21 cellular contexts compared by ENCODE assay signal in the genomic region with DNA sequence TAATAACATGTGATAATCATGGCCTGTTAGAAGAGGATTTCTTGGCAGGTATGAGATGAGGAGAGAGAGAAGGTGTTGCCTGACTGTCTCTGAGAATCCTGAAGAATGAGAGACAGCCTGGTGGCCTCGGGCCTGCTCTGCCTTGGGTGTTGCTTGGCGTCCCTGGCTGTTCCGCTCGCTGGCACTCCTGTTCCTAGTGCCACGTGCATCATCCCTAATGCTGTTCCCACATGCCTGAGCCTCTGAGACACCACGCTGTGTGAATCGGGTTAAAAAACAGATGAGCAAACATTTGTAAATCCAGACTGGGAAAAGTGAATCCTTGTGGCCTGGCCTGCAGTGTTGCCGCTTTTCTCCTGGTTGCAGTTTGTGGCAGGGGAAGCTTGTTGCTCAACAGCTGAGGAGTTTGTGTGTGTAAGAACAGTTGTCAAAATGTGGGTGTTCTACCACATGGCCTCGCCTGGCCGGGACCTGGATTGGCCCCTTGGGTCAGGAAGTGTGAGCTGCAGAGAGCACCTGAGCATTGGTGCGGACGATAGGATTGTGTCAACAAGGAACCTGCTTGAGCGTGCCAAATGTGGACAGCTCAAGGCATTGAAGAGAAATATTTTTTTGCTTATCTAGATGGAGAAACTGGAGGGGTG. TPM values are rescaled to one million over a fixed set of nuclear protein-coding genes. Genes with fewer than 3 reads are reported as not detected.
DNase-seq lines count a peak whose midpoint lies in the region; ATAC-seq, FAIRE-seq and TF ChIP-seq lines count a peak whose summit lies in the region.
"Had no signal": no experiment of that assay in that cellular context is flagged by ENCODE, and none has a peak within 500 bp of the region (broad histone marks: within the 10 kb centered on the region; RNA-seq: fewer than 3 reads in every experiment).

No MANE protein-coding gene starts in this region.

- H3K9me3 ChIP-seq in kidney (ENCODE audit: control insufficient read depth in 1 of 2, low read length in 2 of 2) (no peaks in the 10 kb centered on the region), prostate gland (no peaks in the 10 kb centered on the region)
- H3K9me3 ChIP-seq: ascending aorta, psoas muscle, spleen, testis had no signal

- H3K4me1 ChIP-seq in kidney (ENCODE audit: control insufficient read depth in 1 of 2, insufficient read depth in 1 of 2, low read depth in 1 of 2, low read length in 2 of 2) (peaks cover 25 to 27% of the 10 kb centered on the region in 2 donors), prostate gland (replicated peaks) (peaks cover 5% of the 10 kb centered on the region)
- H3K4me1 ChIP-seq: ascending aorta, testis had no signal

- H3K4me3 ChIP-seq in bronchial epithelial cell (ENCODE audit: low read depth, low read length): no peak overlapping the region
- H3K4me3 ChIP-seq in kidney (ENCODE audit: low read length in 2 of 2): no peak overlapping the region
- no peak overlapping the region for H3K4me3 ChIP-seq in prostate gland
- H3K4me3 ChIP-seq: ascending aorta, lung, psoas muscle, spleen, testis had no signal

- H3K27ac ChIP-seq in kidney (ENCODE audit: low read depth in 2 of 2, low read length in 2 of 2): peak overlapping the region in 1 of 2 donors; percentile 40
- H3K27ac ChIP-seq in prostate gland: no peak overlapping the region
- H3K27ac ChIP-seq: ascending aorta, psoas muscle, spleen, testis had no signal

- TF ChIP-seq CTCF in bronchial epithelial cell (IDR thresholded peaks at IDR 0.05; ENCODE audit: insufficient read depth, low read length, severe bottlenecking) (no peak), kidney (IDR thresholded peaks at IDR 0.05; ENCODE audit: borderline replicate concordance, extremely low read depth, insufficient read depth) (no peak), prostate gland (IDR thresholded peaks at IDR 0.05) (no peak)

- ATAC-seq in HG03159 (IDR thresholded peaks at IDR 0.05; ENCODE audit: unreplicated experiment): no peak
- ATAC-seq: naive thymus-derived CD8-positive, alpha-beta T cell had no signal

- DNase-seq in HTR-8/SVneo (ENCODE audit: insufficient read length, low spot score): no peak
- peak; percentile 74 for DNase-seq in bronchial epithelial cell (ENCODE audit: low read depth)
- peak; percentile 66 for DNase-seq in kidney
- peak; percentile 54 for DNase-seq in prostate gland (ENCODE audit: low spot score)
- no peak for DNase-seq in activated CD8-positive, alpha-beta memory T cell treated with anti-CD3 and anti-CD28 coated beads, Interleukin-2, amount 50 U/mL, for 48 hours
- DNase-seq in EL: no peak
- DNase-seq in GM03348 (ENCODE audit: low spot score): no peak
- DNase-seq: activated CD4-positive, CD25-positive, alpha-beta regulatory T cell treated with anti-CD3 and anti-CD28 coated beads, Interleukin-2, amount 50 U/mL, for 72 hours; AML-193; foreskin melanocyte; NCI-H1048; NCI-H2107; NCI-H526; psoas muscle; spleen; testis had no signal

- 54% methylated on average over 13 of the region's 13 CpGs for WGBS in prostate gland

- no peak overlapping the region for H3K9ac ChIP-seq in kidney (ENCODE audit: low read length in 2 of 2)

- H3K27me3 ChIP-seq in bronchial epithelial cell (ENCODE audit: control insufficient read depth, insufficient read depth, low read length) (no peaks in the 10 kb centered on the region), prostate gland (replicated peaks; ENCODE audit: insufficient read depth) (no peaks in the 10 kb centered on the region)
- H3K27me3 ChIP-seq: ascending aorta, spleen, testis had no signal

- intact Hi-C loops in kidney (cut with DNase I) (no loop called here), prostate gland (cut with DNase I) (no loop called here)

- TF ChIP-seq POLR2A in prostate gland (IDR thresholded peaks at IDR 0.05): no peak

- H3K36me3 ChIP-seq in bronchial epithelial cell (ENCODE audit: control insufficient read depth, insufficient read depth, low read length): peaks cover 22% of the 10 kb centered on the region
- peaks cover 32 to 38% of the 10 kb centered on the region in 2 donors for H3K36me3 ChIP-seq in kidney (ENCODE audit: control insufficient read depth in 1 of 2, insufficient read depth in 2 of 2, low read length in 2 of 2)
- H3K36me3 ChIP-seq in prostate gland: peaks cover 0 to 4% of the 10 kb centered on the region in 2 donors

- FAIRE-seq in HTR-8/SVneo (lab: Jason Lieb, UNC): peak; percentile 46
- FAIRE-seq in bronchial epithelial cell (lab: Jason Lieb, UNC): peak; percentile 75
- FAIRE-seq in kidney (lab: Jason Lieb, UNC): no peak
- FAIRE-seq: colon had no signal

RNA-seq across cellular contexts. Expression of gene UBN1, which starts 22.0 kb away (rescaled TPM):
- total RNA-seq in bronchial epithelial cell (17.6 and 21.8 TPM in 2 replicates), kidney (28.6 TPM), prostate gland (10 to 100 TPM; 28.2 to 56.9 TPM)
- 6.1 TPM for polyA plus RNA-seq in kidney (ENCODE audit: insufficient read depth, low read depth, low replicate concordance)

RNA-seq across cellular contexts. Expression of gene GLYR1, which starts 22.2 kb away (rescaled TPM):
- 31.1 and 35.5 TPM in 2 replicates for total RNA-seq in bronchial epithelial cell
- 119 TPM for total RNA-seq in kidney
- polyA plus RNA-seq in kidney (ENCODE audit: insufficient read depth, low read depth, low replicate concordance): 47.9 TPM
- 10 to 100 TPM; 57.4 to 60.8 TPM for total RNA-seq in prostate gland

Comparison
In these comparisons a context has a peak if more than half of its experiments do, and no peak if none do; other contexts are left out.
1. DNase-seq: peak in bronchial epithelial cell (single experiment), kidney (single experiment) and prostate gland (single experiment); none in HTR-8/SVneo (single experiment), activated CD8-positive, alpha-beta memory T cell treated with anti-CD3 and anti-CD28 coated beads, Interleukin-2, amount 50 U/mL, for 48 hours (single experiment), EL (single experiment) and GM03348 (single experiment).